Comparison of ENCODE assay signal across 1 cellular context in genomic region chr3:195624603-195625568, GRCh38.
TF ChIP-seq lines count a peak whose summit lies in the region.

No MANE protein-coding gene starts in this region.

TF ChIP-seq in K562, 482 proteins besides CTCF, POLR2A, EP300 and RAD21 (continued from another document):
- TF ChIP-seq RREB1 (CRISPR knock-in tag; IDR thresholded peaks at IDR 0.05) (0 out of 2 replicates have a peak, but pooled peaks have one; percentile 72), MAX (CRISPR knock-in tag; IDR thresholded peaks at IDR 0.05) (peak; percentile 27; the same call in 1 of the 2 replicates), MAZ (CRISPR knock-in tag; conservative IDR thresholded peaks at IDR 0.05 in 1 of 2, IDR thresholded peaks at IDR 0.05 in 1 of 2) (peak in 1 of 2 experiments; percentile 42; a peak in 1 of 4 replicates), TCF15 (CRISPR knock-in tag; IDR thresholded peaks at IDR 0.05) (peak; percentile 53; the same call in 1 of the 2 replicates)
